25 cellular contexts compared by ENCODE assay signal in the genomic region with DNA sequence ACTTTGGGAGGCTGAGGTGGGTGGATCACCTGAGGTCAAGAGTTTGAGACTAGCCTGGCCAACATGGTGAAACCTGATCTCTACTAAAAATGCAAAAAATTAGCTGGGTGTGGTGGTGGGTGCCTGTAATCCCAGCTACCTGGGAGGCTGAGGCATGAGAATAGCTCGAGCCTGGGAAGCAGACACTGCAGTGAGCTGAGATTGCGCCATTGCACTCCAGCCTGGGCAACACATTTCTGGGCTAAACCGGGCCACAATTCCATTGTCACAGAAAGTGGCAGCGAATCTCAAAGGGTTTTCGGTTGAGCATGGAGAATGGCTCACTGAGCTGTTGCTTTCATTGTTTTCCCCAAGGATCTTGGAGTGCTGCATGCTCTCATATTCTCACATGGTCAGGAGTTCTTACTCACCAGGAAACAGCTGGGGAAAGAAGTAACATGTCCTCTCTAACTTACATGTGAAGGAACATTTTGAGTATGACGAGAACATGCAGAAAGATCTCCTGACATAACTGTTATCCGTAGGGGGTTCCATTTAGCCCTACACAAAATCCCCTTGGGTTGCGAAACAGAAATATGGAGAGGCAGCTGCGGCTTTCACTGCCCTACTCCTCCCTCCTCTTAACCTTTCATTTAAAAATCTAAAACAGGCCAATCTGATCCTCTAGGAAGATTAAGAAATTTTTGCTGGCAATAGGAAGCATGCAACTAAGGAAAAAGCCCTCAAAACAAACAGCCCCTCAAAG.
"Had no signal": no experiment of that assay in that cellular context is flagged by ENCODE, and none has a peak within 500 bp of the region (broad histone marks: within the 10 kb centered on the region; RNA-seq: fewer than 3 reads in every experiment).

No MANE protein-coding gene starts in this region.

- H3K36me3 ChIP-seq: colonic mucosa, esophagus muscularis mucosa, gastroesophageal sphincter, heart left ventricle, neural progenitor cell, prostate gland, thoracic aorta, tibial nerve, upper lobe of right lung, uterus had no signal

- H2AFZ ChIP-seq: hepatocyte, neural progenitor cell had no signal

- H3K79me2 ChIP-seq: hepatocyte had no signal

- DNase-seq: colonic mucosa; effector CD8-positive, alpha-beta T cell; foreskin keratinocyte; heart left ventricle; kidney; mesenchymal stem cell; mucosa of descending colon; naive B cell; nucleus accumbens; right cardiac atrium; small intestine; stimulated activated CD4-positive, alpha-beta T cell treated with anti-CD3 and anti-CD28 coated beads, Interleukin-15, amount 100 ng/mL, for 24 hours; stimulated activated CD4-positive, alpha-beta T cell treated with anti-CD3 and anti-CD28 coated beads, Interleukin-2, amount 100 ng/mL, for 48 hours; stimulated activated naive B cell treated with anti-CD40 and anti-IgM and Interleukin-4, amounts not matched to agents 10 μg/mL and 1 μg/mL and 100 μg/mL, for 72 hours; upper lobe of right lung; uterus had no signal

- H3K4me3 ChIP-seq: colonic mucosa, esophagus muscularis mucosa, gastroesophageal sphincter, heart left ventricle, hepatocyte, mucosa of descending colon, neural progenitor cell, prostate gland, thoracic aorta, tibial nerve, upper lobe of right lung, uterus had no signal

- H3K9ac ChIP-seq: neural progenitor cell had no signal

- H3K4me2 ChIP-seq: hepatocyte, neural progenitor cell had no signal

- H3K9me3 ChIP-seq: colonic mucosa, esophagus muscularis mucosa, gastroesophageal sphincter, heart left ventricle, mucosa of descending colon, prostate gland, thoracic aorta, tibial nerve, upper lobe of right lung, uterus had no signal

- H3K27me3 ChIP-seq: colonic mucosa, esophagus muscularis mucosa, foreskin keratinocyte, gastroesophageal sphincter, heart left ventricle, hepatocyte, neural progenitor cell, tibial nerve, upper lobe of right lung, uterus had no signal

- H3K27ac ChIP-seq: colonic mucosa, esophagus muscularis mucosa, foreskin keratinocyte, gastroesophageal sphincter, heart left ventricle, hepatocyte, neural progenitor cell, prostate gland, thoracic aorta, tibial nerve, upper lobe of right lung, uterus had no signal

- ATAC-seq: foreskin keratinocyte; gastroesophageal sphincter; heart left ventricle; left lobe of liver; mucosa of descending colon; natural killer cell treated with Interleukin-12 subunit alpha and Interleukin-12 subunit beta and Interleukin-15 and Interleukin-18, amount 100 ng/mL, for 72 hours; right cardiac atrium; stimulated activated naive B cell treated with anti-CD40 and anti-IgM and Interleukin-4, amounts not matched to agents 10 μg/mL and 1 μg/mL and 100 μg/mL, for 72 hours; upper lobe of right lung had no signal
